In genomic region chrX:48696301-48697181, GRCh38 we compare ENCODE assay signal across 1 cellular context.
TF ChIP-seq lines count a peak whose summit lies in the region.

Gene SUV39H1 (plus strand): TSS chrX:48696734. CDS start chrX:48696785, 51 bp downstream.

TF ChIP-seq in HEK293, 187 proteins besides CTCF, POLR2A, EP300 and RAD21 (continued from another document):
- TF ChIP-seq TRIM28 (IDR thresholded peaks at IDR 0.05; ENCODE audit: borderline replicate concordance, low read length): no peak
- no peak for TF ChIP-seq ZNF138 (tag by site-specific recombination; IDR thresholded peaks at IDR 0.05; ENCODE audit: borderline replicate concordance)
- TF ChIP-seq ZNF521 (tag by site-specific recombination; IDR thresholded peaks at IDR 0.05): no peak
- no peak for TF ChIP-seq ZNF747 (tag by site-specific recombination; IDR thresholded peaks at IDR 0.05)
- TF ChIP-seq ZBTB49 (tag by site-specific recombination; IDR thresholded peaks at IDR 0.05; ENCODE audit: low read depth): no peak
- TF ChIP-seq KLF8 (tag by site-specific recombination; IDR thresholded peaks at IDR 0.05): peak; percentile 76
- no peak for TF ChIP-seq ZSCAN5A (tag by site-specific recombination; IDR thresholded peaks at IDR 0.05)
- TF ChIP-seq ZSCAN30 (tag by site-specific recombination; IDR thresholded peaks at IDR 0.05): 0 out of 2 replicates have a peak, but pooled peaks have one; percentile 10
- TF ChIP-seq ZNF600 (tag by site-specific recombination; IDR thresholded peaks at IDR 0.05): peak; percentile 43; the same call in 1 of the 2 replicates
- 0 out of 2 replicates have a peak, but pooled peaks have one; percentile 34 for TF ChIP-seq ZNF561 (tag by site-specific recombination; IDR thresholded peaks at IDR 0.05; ENCODE audit: borderline replicate concordance)
- no peak for TF ChIP-seq ZNF214 (tag by site-specific recombination; IDR thresholded peaks at IDR 0.05; ENCODE audit: borderline replicate concordance)
- no peak; the same call in 1 of the 2 replicates for TF ChIP-seq ZNF660 (tag by site-specific recombination; IDR thresholded peaks at IDR 0.05)
- TF ChIP-seq ZNF692 (tag by site-specific recombination; IDR thresholded peaks at IDR 0.05): peak; percentile 28; the same call in 1 of the 2 replicates
- TF ChIP-seq ZNF548 (tag by site-specific recombination; IDR thresholded peaks at IDR 0.05): no peak
- peak; percentile 64; the same call in 1 of the 2 replicates for TF ChIP-seq ZXDB (tag by site-specific recombination; IDR thresholded peaks at IDR 0.05)
- peak; percentile 93 for TF ChIP-seq ZNF335 (tag by site-specific recombination; conservative IDR thresholded peaks at IDR 0.05)
- TF ChIP-seq ZNF114 (tag by site-specific recombination; IDR thresholded peaks at IDR 0.05): no peak
- TF ChIP-seq ZSCAN16 (tag by site-specific recombination; IDR thresholded peaks at IDR 0.05): no peak
- TF ChIP-seq SP3 (tag by site-specific recombination; IDR thresholded peaks at IDR 0.05): peak; percentile 76
- peak; percentile 80; the same call in 1 of the 2 replicates for TF ChIP-seq ZBTB20 (tag by site-specific recombination; IDR thresholded peaks at IDR 0.05)
- TF ChIP-seq ZNF701 (tag by site-specific recombination; IDR thresholded peaks at IDR 0.05): no peak
- TF ChIP-seq HIC1 (tag by site-specific recombination; IDR thresholded peaks at IDR 0.05): no peak
- TF ChIP-seq BCL6B (tag by site-specific recombination; IDR thresholded peaks at IDR 0.05): no peak
- TF ChIP-seq ZNF398 (tag by site-specific recombination; IDR thresholded peaks at IDR 0.05): peak; percentile 84
- no peak for TF ChIP-seq ZNF423 (tag by site-specific recombination; IDR thresholded peaks at IDR 0.05)
- peak; percentile 58; the same call in 1 of the 2 replicates for TF ChIP-seq ZNF501 (tag by site-specific recombination; IDR thresholded peaks at IDR 0.05)
- TF ChIP-seq ZNF292 (tag by site-specific recombination; IDR thresholded peaks at IDR 0.05; ENCODE audit: borderline replicate concordance, low read depth): no peak
- TF ChIP-seq INSM2 (tag by site-specific recombination; IDR thresholded peaks at IDR 0.05): no peak
- TF ChIP-seq KLF16 (tag by site-specific recombination; IDR thresholded peaks at IDR 0.05): 0 out of 2 replicates have a peak, but pooled peaks have one; percentile 15
- TF ChIP-seq GLIS2 (tag by site-specific recombination; IDR thresholded peaks at IDR 0.05): peak; percentile 32; the same call in 1 of the 2 replicates
- TF ChIP-seq ZNF843 (tag by site-specific recombination; IDR thresholded peaks at IDR 0.05): peak; percentile 28; the same call in 1 of the 2 replicates
- 0 out of 2 replicates have a peak, but pooled peaks have one; percentile 49 for TF ChIP-seq ZNF2 (tag by site-specific recombination; IDR thresholded peaks at IDR 0.05)
- peak; percentile 78 for TF ChIP-seq ZNF341 (tag by site-specific recombination; IDR thresholded peaks at IDR 0.05; ENCODE audit: low read depth)
- TF ChIP-seq ZNF837 (tag by site-specific recombination; IDR thresholded peaks at IDR 0.05): no peak
- TF ChIP-seq ZNF580 (tag by site-specific recombination; IDR thresholded peaks at IDR 0.05): no peak
- no peak for TF ChIP-seq HOXA7 (CRISPR knock-in tag; IDR thresholded peaks at IDR 0.05; ENCODE audit: borderline replicate concordance)
- no peak for TF ChIP-seq ZFP69B (tag by site-specific recombination; IDR thresholded peaks at IDR 0.05)
- TF ChIP-seq ZNF76 (tag by site-specific recombination; IDR thresholded peaks at IDR 0.05; ENCODE audit: borderline replicate concordance, low read depth): peak; percentile 85
- TF ChIP-seq BCL11B (tag by site-specific recombination; IDR thresholded peaks at IDR 0.05; ENCODE audit: low read depth): no peak
- TF ChIP-seq ZIC2 (tag by site-specific recombination; IDR thresholded peaks at IDR 0.05): 0 out of 2 replicates have a peak, but pooled peaks have one; percentile 14
- 0 out of 2 replicates have a peak, but pooled peaks have one; percentile 31 for TF ChIP-seq YY2 (tag by site-specific recombination; IDR thresholded peaks at IDR 0.05)
- TF ChIP-seq ZNF362 (tag by site-specific recombination; IDR thresholded peaks at IDR 0.05): no peak
- peak; percentile 80; the same call in 1 of the 2 replicates for TF ChIP-seq YY1 (tag by site-specific recombination; IDR thresholded peaks at IDR 0.05)
- TF ChIP-seq ZNF830 (tag by site-specific recombination; IDR thresholded peaks at IDR 0.05; ENCODE audit: low read depth): no peak
TF ChIP-seq in HEK293: peak in this region for 32.
